In genomic region chr11:75270896-75271415, GRCh38 we compare ENCODE assay signal across 8 cellular contexts.
DNase-seq lines count a peak whose midpoint lies in the region; ATAC-seq and TF ChIP-seq lines count a peak whose summit lies in the region.

No MANE protein-coding gene starts in this region.

- ATAC-seq in HG03135 (IDR thresholded peaks at IDR 0.05; ENCODE audit: unreplicated experiment) = no peak

- peaks cover 8% of the 10 kb centered on the region for H3K36me3 Mint-ChIP-seq in nephron (ENCODE audit: low read depth)

- no peaks in the 10 kb centered on the region for H3K9me3 Mint-ChIP-seq in nephron

- H3K4me1 Mint-ChIP-seq in nephron = no peaks in the 10 kb centered on the region

- H3K27me3 ChIP-seq in adipocyte (replicated peaks; ENCODE audit: control insufficient read depth, insufficient read depth, low read length) = no peaks in the 10 kb centered on the region

- H3K27ac ChIP-seq in HEK293 (ENCODE audit: extremely low read depth, low read depth, low read length) = no peak overlapping the region

- DNase-seq in NCI-H82 (lab: John Stamatoyannopoulos, UW) (peak; percentile 28), NCI-H82 treated with DMSO at 0.1 percent for 48 hours (lab: John Stamatoyannopoulos, UW; ENCODE audit: unreplicated experiment) (no peak), adipocyte (ENCODE audit: low read depth) (peak; percentile 40), Ammon's horn (ENCODE audit: low spot score) (no peak), NCI-H1694 treated with DMSO at 0.1 percent for 48 hours (lab: John Stamatoyannopoulos, UW) (no peak)

- POLR2A ChIA-PET in HEK293 (lab: Yijun Ruan, JAX) = no interaction called here

- H3K9ac ChIP-seq in adipocyte (ENCODE audit: low read length) = no peak overlapping the region

- CTCF ChIA-PET in HEK293 (lab: Yijun Ruan, JAX) = interaction anchor here (0.5 to 4.0 kb wide), 18 partner anchors 9 to 603 kb away, joined by 3 to 20 read pairs (median 4); no protein-coding TSS in a partner anchor

- TF ChIP-seq CTCF in HEK293 (tag by site-specific recombination; IDR thresholded peaks at IDR 0.05) (no peak), nephron (IDR thresholded peaks at IDR 0.05; ENCODE audit: unreplicated experiment in 3 of 3) (peak in 2 of 3 experiments; percentile 18 to 22)

- H3K4me3 Mint-ChIP-seq in nephron = no peak overlapping the region

- H3K36me3 ChIP-seq in HEK293 (ENCODE audit: control insufficient read depth in 2 of 2, insufficient read depth in 1 of 2, low read length in 2 of 2) (peaks cover 0 to 4% of the 10 kb centered on the region in 2 experiments; a peak in 1 of 3 replicates), adipocyte (ENCODE audit: control insufficient read depth, insufficient read depth, low read length, severe bottlenecking) (peaks cover 23% of the 10 kb centered on the region)

- no peak overlapping the region for H3K27ac Mint-ChIP-seq in nephron

- no peaks in the 10 kb centered on the region for H3K9me3 ChIP-seq in HEK293 (ENCODE audit: control insufficient read depth, insufficient read depth, low read depth, low read length)
- no peaks in the 10 kb centered on the region for H3K9me3 ChIP-seq in adipocyte (ENCODE audit: control insufficient read depth, low read length)

- H3K27me3 Mint-ChIP-seq in nephron (ENCODE audit: low read depth) = no peaks in the 10 kb centered on the region

- no peaks in the 10 kb centered on the region for H3K4me1 ChIP-seq in HEK293 (ENCODE audit: control insufficient read depth, insufficient read depth, low read length)
- H3K4me1 ChIP-seq in adipocyte (ENCODE audit: control insufficient read depth, insufficient read depth, low read length) = peaks cover 10% of the 10 kb centered on the region

- no peak overlapping the region for H3K4me3 ChIP-seq in HEK293 (ENCODE audit: low read depth, low read length)
- H3K4me3 ChIP-seq in adipocyte (ENCODE audit: low read length) = no peak overlapping the region

TF ChIP-seq in HEK293, 187 proteins besides CTCF, POLR2A, EP300 and RAD21:
- TF ChIP-seq ZNF654 (tag by site-specific recombination; IDR thresholded peaks at IDR 0.05; ENCODE audit: low read depth) (0 out of 2 replicates have a peak, but pooled peaks have one; percentile 25), PATZ1 (tag by site-specific recombination; IDR thresholded peaks at IDR 0.05) (no peak)

Comparison
In these comparisons a context has a peak if more than half of its experiments do, and no peak if none do; other contexts are left out.
1. DNase-seq: peak in NCI-H82 (single experiment) and adipocyte (single experiment); none in NCI-H82 treated with DMSO at 0.1 percent for 48 hours (single experiment), Ammon's horn (single experiment) and NCI-H1694 treated with DMSO at 0.1 percent for 48 hours (single experiment).